ENCODE assay signal across 11 cellular contexts in the genomic region with DNA sequence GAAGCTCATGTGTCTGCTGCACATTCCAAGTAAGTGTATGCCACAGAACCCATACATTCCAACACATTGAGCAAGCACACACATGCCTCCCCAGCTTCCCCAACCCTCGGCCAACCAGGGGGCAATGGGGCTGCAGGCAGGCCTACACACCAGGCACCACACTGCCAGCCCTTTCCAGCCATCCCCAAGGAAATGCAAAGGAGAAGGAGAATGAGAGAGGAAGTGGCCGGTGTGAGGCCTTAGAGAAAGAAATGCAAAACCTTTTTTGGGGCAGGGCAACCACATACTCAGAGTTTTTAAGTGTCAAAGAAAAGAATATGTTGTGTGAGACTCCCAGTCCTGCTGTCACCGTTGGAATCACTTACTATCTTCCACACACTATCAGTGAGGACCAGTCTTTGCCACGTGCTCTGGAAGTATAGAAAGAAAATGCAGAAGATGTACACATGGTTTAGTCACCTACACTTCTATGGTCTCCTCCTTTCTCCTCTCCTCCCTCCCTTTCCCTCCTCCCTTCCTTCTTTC. TPM values are rescaled to one million over a fixed set of nuclear protein-coding genes. Genes with fewer than 3 reads are reported as not detected.
DNase-seq lines count a peak whose midpoint lies in the region; ATAC-seq and TF ChIP-seq lines count a peak whose summit lies in the region.
"Had no signal": no experiment of that assay in that cellular context is flagged by ENCODE, and none has a peak within 500 bp of the region (broad histone marks: within the 10 kb centered on the region; RNA-seq: fewer than 3 reads in every experiment).

No MANE protein-coding gene starts in this region.

- H3K27me3 Mint-ChIP-seq in MCF 10A (ENCODE audit: insufficient read depth, unreplicated experiment): no peaks in the 10 kb centered on the region

- H3K27ac ChIP-seq in breast epithelium (no peak overlapping the region), right atrium auricular region (no peak overlapping the region)

- BruUV-seq in MCF 10A (replicated peaks; lab: Mats Ljungman, UMichigan): no TSS peak

- POLR2A ChIA-PET in MCF 10A (lab: Yijun Ruan, JAX): interaction anchor here (0.6 to 4.3 kb wide), 15 partner anchors 9 to 827 kb away, joined by 3 to 49 read pairs (median 4); a partner anchor contains a TSS

- H3K4me3 ChIP-seq in breast epithelium: no peak overlapping the region
- no peak overlapping the region for H3K4me3 ChIP-seq in fibroblast of the aortic adventitia (ENCODE audit: low read depth, low read length)
- peak overlapping the region; percentile 11 for H3K4me3 ChIP-seq in skeletal muscle satellite cell (ENCODE audit: low read length)
- H3K4me3 ChIP-seq in right atrium auricular region: no peak overlapping the region

- CTCF ChIA-PET in MCF 10A (lab: Yijun Ruan, JAX): interaction anchor here (0.6 to 1.3 kb wide), 6 partner anchors 9 to 170 kb away, joined by 3 to 7 read pairs (median 4); no protein-coding TSS in a partner anchor

- H3K27ac Mint-ChIP-seq in MCF 10A (ENCODE audit: low read depth, unreplicated experiment): peak overlapping the region; percentile 85
- H3K27ac Mint-ChIP-seq: natural killer cell had no signal

- intact Hi-C loops in MCF 10A (cut with micrococcal nuclease): no loop called here
- intact Hi-C loops in breast epithelium (cut with DNase I; ENCODE audit: low total_unique reads): no loop called here

- H3K36me3 ChIP-seq in breast epithelium (no peaks in the 10 kb centered on the region), skeletal muscle satellite cell (ENCODE audit: insufficient read depth, low read length) (peaks cover 12% of the 10 kb centered on the region), right atrium auricular region (no peaks in the 10 kb centered on the region)

- no peak for TF ChIP-seq CTCF in MCF 10A (IDR thresholded peaks at IDR 0.05; ENCODE audit: unreplicated experiment)
- TF ChIP-seq CTCF in breast epithelium (IDR thresholded peaks at IDR 0.05): no peak
- no peak for TF ChIP-seq CTCF in fibroblast of the aortic adventitia (IDR thresholded peaks at IDR 0.05; ENCODE audit: insufficient read depth, low read length)
- TF ChIP-seq CTCF in right atrium auricular region (IDR thresholded peaks at IDR 0.05): no peak

- peaks cover 9% of the 10 kb centered on the region for H3K36me3 Mint-ChIP-seq in MCF 10A (ENCODE audit: insufficient read depth, unreplicated experiment)
- H3K36me3 Mint-ChIP-seq: natural killer cell had no signal

- ATAC-seq in SK-N-SH treated with all-trans-retinoic acid at 6 μM for 48 hours: peak; percentile 94
- ATAC-seq in HG03439 (IDR thresholded peaks at IDR 0.05; ENCODE audit: unreplicated experiment): no peak
- ATAC-seq in HG03354 (IDR thresholded peaks at IDR 0.05; ENCODE audit: poor library complexity, severe bottlenecking, unreplicated experiment): no peak
- ATAC-seq: natural killer cell had no signal

- H3K4me3 Mint-ChIP-seq in MCF 10A (ENCODE audit: unreplicated experiment): peak overlapping the region; percentile 39
- H3K4me3 Mint-ChIP-seq: natural killer cell had no signal

- H3K9ac ChIP-seq in skeletal muscle satellite cell (ENCODE audit: low read depth, low read length): peak overlapping the region; percentile 24

- no peaks in the 10 kb centered on the region for H3K9me3 ChIP-seq in breast epithelium
- no peaks in the 10 kb centered on the region for H3K9me3 ChIP-seq in skeletal muscle satellite cell (replicated peaks; ENCODE audit: low read length)
- H3K9me3 ChIP-seq in right atrium auricular region: no peaks in the 10 kb centered on the region

- H3K9me3 Mint-ChIP-seq in MCF 10A (ENCODE audit: unreplicated experiment): no peaks in the 10 kb centered on the region
- H3K9me3 Mint-ChIP-seq: natural killer cell had no signal

- peaks cover 0 to 7% of the 10 kb centered on the region in 2 donors for H3K27me3 ChIP-seq in breast epithelium
- H3K27me3 ChIP-seq in skeletal muscle satellite cell (ENCODE audit: control insufficient read depth, insufficient read depth, low read length): no peaks in the 10 kb centered on the region
- no peaks in the 10 kb centered on the region for H3K27me3 ChIP-seq in right atrium auricular region

- TF ChIP-seq POLR2A in breast epithelium (IDR thresholded peaks at IDR 0.05): no peak

- peak overlapping the region; percentile 56 for H3K4me2 ChIP-seq in skeletal muscle satellite cell (ENCODE audit: low read length)

- H3K4me1 Mint-ChIP-seq in MCF 10A (ENCODE audit: insufficient read depth, unreplicated experiment): peaks cover 39% of the 10 kb centered on the region

- DNase-seq in MCF 10A (ENCODE audit: unreplicated experiment): peak; percentile 73
- DNase-seq in breast epithelium (ENCODE audit: low spot score in 2 of 2): no peak
- DNase-seq in fibroblast of the aortic adventitia (ENCODE audit: low read depth): peak; percentile 42
- no peak for DNase-seq in right atrium auricular region (ENCODE audit: low spot score)
- DNase-seq: activated CD4-positive, alpha-beta T cell treated with anti-CD3 and anti-CD28 coated beads, Interleukin-2, amount 50 U/mL, for 1 hour; MM.1S; natural killer cell had no signal

- H3K4me1 ChIP-seq in breast epithelium: no peaks in the 10 kb centered on the region
- peaks cover 53% of the 10 kb centered on the region for H3K4me1 ChIP-seq in skeletal muscle satellite cell (ENCODE audit: control insufficient read depth, insufficient read depth, low read length)
- H3K4me1 ChIP-seq in right atrium auricular region: no peaks in the 10 kb centered on the region

TF ChIP-seq in SK-N-SH treated with all-trans-retinoic acid at 6 μM for 48 hours, 23 proteins besides CTCF, POLR2A, EP300 and RAD21 (continues in another document):
- TF ChIP-seq SNAI2 (CRISPR knock-in tag; IDR thresholded peaks at IDR 0.05) (no peak), ZFP3 (CRISPR knock-in tag; IDR thresholded peaks at IDR 0.05) (no peak), ZNF70 (CRISPR knock-in tag; IDR thresholded peaks at IDR 0.05) (no peak), ISL1 (CRISPR knock-in tag; IDR thresholded peaks at IDR 0.05) (no peak), OSR1 (CRISPR knock-in tag; IDR thresholded peaks at IDR 0.05) (no peak), CSDC2 (CRISPR knock-in tag; IDR thresholded peaks at IDR 0.05) (no peak), GLIS3 (CRISPR knock-in tag; IDR thresholded peaks at IDR 0.05) (no peak), BACH2 (CRISPR knock-in tag; IDR thresholded peaks at IDR 0.05; ENCODE audit: borderline replicate concordance) (no peak), TCF4 (CRISPR knock-in tag; IDR thresholded peaks at IDR 0.05; ENCODE audit: borderline replicate concordance) (no peak)
- TF ChIP-seq, protein P1, sequence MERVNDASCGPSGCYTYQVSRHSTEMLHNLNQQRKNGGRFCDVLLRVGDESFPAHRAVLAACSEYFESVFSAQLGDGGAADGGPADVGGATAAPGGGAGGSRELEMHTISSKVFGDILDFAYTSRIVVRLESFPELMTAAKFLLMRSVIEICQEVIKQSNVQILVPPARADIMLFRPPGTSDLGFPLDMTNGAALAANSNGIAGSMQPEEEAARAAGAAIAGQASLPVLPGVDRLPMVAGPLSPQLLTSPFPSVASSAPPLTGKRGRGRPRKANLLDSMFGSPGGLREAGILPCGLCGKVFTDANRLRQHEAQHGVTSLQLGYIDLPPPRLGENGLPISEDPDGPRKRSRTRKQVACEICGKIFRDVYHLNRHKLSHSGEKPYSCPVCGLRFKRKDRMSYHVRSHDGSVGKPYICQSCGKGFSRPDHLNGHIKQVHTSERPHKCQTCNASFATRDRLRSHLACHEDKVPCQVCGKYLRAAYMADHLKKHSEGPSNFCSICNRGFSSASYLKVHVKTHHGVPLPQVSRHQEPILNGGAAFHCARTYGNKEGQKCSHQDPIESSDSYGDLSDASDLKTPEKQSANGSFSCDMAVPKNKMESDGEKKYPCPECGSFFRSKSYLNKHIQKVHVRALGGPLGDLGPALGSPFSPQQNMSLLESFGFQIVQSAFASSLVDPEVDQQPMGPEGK (CRISPR knock-in tag; IDR thresholded peaks at IDR 0.05; ENCODE audit: borderline replicate concordance): no peak
- TF ChIP-seq, protein P2, sequence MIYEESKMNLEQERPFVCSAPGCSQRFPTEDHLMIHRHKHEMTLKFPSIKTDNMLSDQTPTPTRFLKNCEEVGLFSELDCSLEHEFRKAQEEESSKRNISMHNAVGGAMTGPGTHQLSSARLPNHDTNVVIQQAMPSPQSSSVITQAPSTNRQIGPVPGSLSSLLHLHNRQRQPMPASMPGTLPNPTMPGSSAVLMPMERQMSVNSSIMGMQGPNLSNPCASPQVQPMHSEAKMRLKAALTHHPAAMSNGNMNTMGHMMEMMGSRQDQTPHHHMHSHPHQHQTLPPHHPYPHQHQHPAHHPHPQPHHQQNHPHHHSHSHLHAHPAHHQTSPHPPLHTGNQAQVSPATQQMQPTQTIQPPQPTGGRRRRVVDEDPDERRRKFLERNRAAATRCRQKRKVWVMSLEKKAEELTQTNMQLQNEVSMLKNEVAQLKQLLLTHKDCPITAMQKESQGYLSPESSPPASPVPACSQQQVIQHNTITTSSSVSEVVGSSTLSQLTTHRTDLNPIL (CRISPR knock-in tag; IDR thresholded peaks at IDR 0.05; ENCODE audit: low read depth): no peak
- TF ChIP-seq, protein P3, sequence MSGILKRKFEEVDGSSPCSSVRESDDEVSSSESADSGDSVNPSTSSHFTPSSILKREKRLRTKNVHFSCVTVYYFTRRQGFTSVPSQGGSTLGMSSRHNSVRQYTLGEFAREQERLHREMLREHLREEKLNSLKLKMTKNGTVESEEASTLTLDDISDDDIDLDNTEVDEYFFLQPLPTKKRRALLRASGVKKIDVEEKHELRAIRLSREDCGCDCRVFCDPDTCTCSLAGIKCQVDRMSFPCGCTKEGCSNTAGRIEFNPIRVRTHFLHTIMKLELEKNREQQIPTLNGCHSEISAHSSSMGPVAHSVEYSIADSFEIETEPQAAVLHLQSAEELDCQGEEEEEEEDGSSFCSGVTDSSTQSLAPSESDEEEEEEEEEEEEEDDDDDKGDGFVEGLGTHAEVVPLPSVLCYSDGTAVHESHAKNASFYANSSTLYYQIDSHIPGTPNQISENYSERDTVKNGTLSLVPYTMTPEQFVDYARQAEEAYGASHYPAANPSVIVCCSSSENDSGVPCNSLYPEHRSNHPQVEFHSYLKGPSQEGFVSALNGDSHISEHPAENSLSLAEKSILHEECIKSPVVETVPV (CRISPR knock-in tag; IDR thresholded peaks at IDR 0.05): no peak

RNA-seq across cellular contexts. Expression of a gene that starts 11.1 kb away (rescaled TPM):
- total RNA-seq in MCF 10A (2022) (108 and 154 TPM in 2 replicates), breast epithelium (10 to 100 TPM in 2 of 3 donors, 1 to 10 TPM in 1; 4.9 to 27.5 (median 23.8) TPM), fibroblast of the aortic adventitia (ENCODE audit: low replicate concordance) (40.1 and 99.3 TPM in 2 replicates), right atrium auricular region (10 to 100 TPM; 11.0 to 19.2 TPM)
- total RNA-seq in skeletal muscle satellite cell (2012; rRNA removed): 85.2 and 95.6 TPM in 2 replicates

Comparison
In these comparisons a context has a peak if more than half of its experiments do, and no peak if none do; other contexts are left out.
1. DNase-seq: peak in MCF 10A (single experiment) and fibroblast of the aortic adventitia (single experiment); none in breast epithelium (0 of 2) and right atrium auricular region (single experiment).